1 cellular context compared by ENCODE assay signal in genomic region chr1:1185101-1185765, GRCh38.
TF ChIP-seq lines count a peak whose summit lies in the region.

No MANE protein-coding gene starts in this region.

TF ChIP-seq in K562, 482 proteins besides CTCF, POLR2A, EP300 and RAD21 (continued from another document and continues in another):
- TF ChIP-seq MGA (IDR thresholded peaks at IDR 0.05): peak; percentile 87
- no peak for TF ChIP-seq DDX20 (tag; IDR thresholded peaks at IDR 0.05; ENCODE audit: low read depth)
- no peak for TF ChIP-seq KLF6 (CRISPR knock-in tag; IDR thresholded peaks at IDR 0.05; ENCODE audit: borderline replicate concordance)
- TF ChIP-seq MBD2 (IDR thresholded peaks at IDR 0.05; ENCODE audit: borderline replicate concordance, low read depth): no peak
- peak; percentile 33; the same call in 1 of the 2 replicates for TF ChIP-seq GATAD2B (IDR thresholded peaks at IDR 0.05; ENCODE audit: borderline replicate concordance)
- no peak for TF ChIP-seq NCOA4 (IDR thresholded peaks at IDR 0.05; ENCODE audit: partially characterized antibody)
- peak in 1 of 2 experiments; percentile 34; a peak in 2 of 4 replicates for TF ChIP-seq HDAC1 (IDR thresholded peaks at IDR 0.05)
- no peak for TF ChIP-seq FOXJ3 (CRISPR knock-in tag; IDR thresholded peaks at IDR 0.05)
- peak; percentile 44; the same call in 1 of the 2 replicates for TF ChIP-seq PHF8 (IDR thresholded peaks at IDR 0.05; ENCODE audit: borderline replicate concordance, low read length)
- TF ChIP-seq RCOR1 (IDR thresholded peaks at IDR 0.05; ENCODE audit: borderline replicate concordance in 1 of 2, low read depth in 2 of 2, low read length in 2 of 2): peak in 1 of 2 experiments; percentile 84; a peak in 2 of 4 replicates
- no peak for TF ChIP-seq TEAD1 (CRISPR knock-in tag; IDR thresholded peaks at IDR 0.05)
- peak; percentile 41; the same call in 1 of the 2 replicates for TF ChIP-seq ZBTB7A (IDR thresholded peaks at IDR 0.05; ENCODE audit: borderline replicate concordance, control insufficient read depth, low read depth, low read length)
- no peak for TF ChIP-seq ATF4 (CRISPR knock-in tag; IDR thresholded peaks at IDR 0.05)
- TF ChIP-seq ZNF644 (tag; IDR thresholded peaks at IDR 0.05; ENCODE audit: low read depth): no peak
- no peak for TF ChIP-seq NR1H2 (CRISPR knock-in tag; IDR thresholded peaks at IDR 0.05)
- TF ChIP-seq HES1 (IDR thresholded peaks at IDR 0.05; ENCODE audit: low read depth): 0 out of 2 replicates have a peak, but pooled peaks have one; percentile 61
- TF ChIP-seq ARID2 (IDR thresholded peaks at IDR 0.05): no peak
- 0 out of 4 replicates have a peak, but pooled peaks of 1 of the 2 experiments have one; percentile 24 for TF ChIP-seq MLLT1 (IDR thresholded peaks at IDR 0.05)
- TF ChIP-seq PHF21A (IDR thresholded peaks at IDR 0.05; ENCODE audit: borderline replicate concordance, low read depth): no peak
- TF ChIP-seq HMGN3 (IDR thresholded peaks at IDR 0.05; ENCODE audit: borderline replicate concordance, extremely low read depth, insufficient read length, low read depth, low read length): peak; percentile 68
- peak; percentile 76; the same call in 1 of the 2 replicates for TF ChIP-seq DPF2 (IDR thresholded peaks at IDR 0.05)
- TF ChIP-seq ZNF586 (CRISPR knock-in tag; conservative IDR thresholded peaks at IDR 0.05): no peak
- TF ChIP-seq ETV5 (CRISPR knock-in tag; IDR thresholded peaks at IDR 0.05; ENCODE audit: low read depth): peak; percentile 91
- 0 out of 2 replicates have a peak, but pooled peaks have one; percentile 7 for TF ChIP-seq THAP12 (CRISPR knock-in tag; IDR thresholded peaks at IDR 0.05)
- TF ChIP-seq C11orf30 (IDR thresholded peaks at IDR 0.05; ENCODE audit: low read depth): no peak
- TF ChIP-seq NELFE (IDR thresholded peaks at IDR 0.05; ENCODE audit: insufficient read depth, insufficient read length): no peak
- TF ChIP-seq ZBTB1 (CRISPR knock-in tag; IDR thresholded peaks at IDR 0.05; ENCODE audit: borderline replicate concordance, low read depth): no peak
- peak; percentile 45 for TF ChIP-seq PHF20 (IDR thresholded peaks at IDR 0.05; ENCODE audit: partially characterized antibody)
- peak; percentile 77 for TF ChIP-seq MTA3 (IDR thresholded peaks at IDR 0.05; ENCODE audit: borderline replicate concordance)
- peak; percentile 39 for TF ChIP-seq RBBP5 (IDR thresholded peaks at IDR 0.05; ENCODE audit: borderline replicate concordance, insufficient read depth, low read length, poor library complexity, severe bottlenecking)
- peak; percentile 51; the same call in 1 of the 2 replicates for TF ChIP-seq HDAC8 (tag; IDR thresholded peaks at IDR 0.05)
- peak; percentile 59; the same call in 1 of the 2 replicates for TF ChIP-seq CXXC5 (CRISPR knock-in tag; IDR thresholded peaks at IDR 0.05)
